8 cellular contexts compared by ENCODE assay signal in genomic region chr12:120257041-120257821, GRCh38. TPM values are rescaled to one million over a fixed set of nuclear protein-coding genes. Genes with fewer than 3 reads are reported as not detected.
A peak's percentile ranks its signal among the peaks of the same experiment; 100 is the strongest.
DNase-seq lines count a peak whose midpoint lies in the region; ATAC-seq and TF ChIP-seq lines count a peak whose summit lies in the region.

No MANE protein-coding gene starts in this region.

- POLR2A ChIA-PET in AG04449 (lab: Yijun Ruan, JAX), result interaction anchor here (1.1 to 3.7 kb wide), 10 partner anchors 8 to 57 kb away, joined by 3 to 50 read pairs (median 14); partner anchors contain the start of genes PXN, RNU4-1, RNU4-2 and RPLP0

- no peak for ATAC-seq in GM21723 (IDR thresholded peaks at IDR 0.05; ENCODE audit: unreplicated experiment)

- 74 to 85% methylated on average over 9 of the region's 9 CpGs for WGBS in mesodermal cell (ENCODE audit: insufficient coverage in 2 of 2), 2 experiments

- H3K4me1 ChIP-seq in mesodermal cell (ENCODE audit: control insufficient read depth, insufficient read depth, low read length, poor library complexity, severe bottlenecking), result peaks cover 20% of the 10 kb centered on the region

- peaks cover 67% of the 10 kb centered on the region for H3K36me3 ChIP-seq in mesodermal cell (ENCODE audit: control insufficient read depth, insufficient read depth, low read length)

- H3K27me3 ChIP-seq in dorsolateral prefrontal cortex, result no peaks in the 10 kb centered on the region

- peak overlapping the region; percentile 9 to 93 (median 83) for H3K27ac ChIP-seq in dorsolateral prefrontal cortex
- H3K27ac ChIP-seq in mesodermal cell (ENCODE audit: low read depth, low read length, severe bottlenecking), result peak overlapping the region; percentile 32

- H3K4me3 ChIP-seq in AG04449 (ENCODE audit: low read depth, low read length), result peak overlapping the region; percentile 29
- peak overlapping the region in 20 of 59 donors; percentile 1 to 43 (median 14) for H3K4me3 ChIP-seq in dorsolateral prefrontal cortex
- H3K4me3 ChIP-seq in mesodermal cell (ENCODE audit: extremely low read depth, insufficient read depth, low read length, poor library complexity, severe bottlenecking), result no peak overlapping the region

- TF ChIP-seq CTCF in AG04449 (IDR thresholded peaks at IDR 0.05; ENCODE audit: insufficient read depth, low read length, missing control alignments), result peak; percentile 13
- TF ChIP-seq CTCF in dorsolateral prefrontal cortex (IDR thresholded peaks at IDR 0.05 in 54 of 56, conservative IDR thresholded peaks at IDR 0.05 in 2 of 56; ENCODE audit: low read depth in 1 of 56, partially characterized antibody in 56 of 56), result peak in 6 of 56 donors; percentile 4 to 22 (median 18)

- H3K9me3 ChIP-seq in mesodermal cell (ENCODE audit: control insufficient read depth, low read length), result no peaks in the 10 kb centered on the region

- DNase-seq in AG04449 (ENCODE audit: low read depth, low spot score), result peak; percentile 65
- DNase-seq in NCI-H2029 treated with DMSO at 0.1 percent for 48 hours (lab: John Stamatoyannopoulos, UW), result peak; percentile 46
- peak in 6 of 10 donors; percentile 29 to 86 (median 49) for DNase-seq in dorsolateral prefrontal cortex
- DNase-seq in activated CD8-positive, alpha-beta memory T cell treated with anti-CD3 and anti-CD28 coated beads, Interleukin-2, amount 50 U/mL, for 48 hours, result no peak
- DNase-seq in NAMALWA (ENCODE audit: low spot score), result no peak
- no peak for DNase-seq in pons (ENCODE audit: low spot score)

- CTCF ChIA-PET in AG04449 (lab: Yijun Ruan, JAX), result interaction anchor here (0.9 to 26.2 kb wide), 6 partner anchors 5 to 66 kb away, joined by 3 to 1066 read pairs (median 208); partner anchors contain the start of genes PXN and RPLP0

- intact Hi-C loops in dorsolateral prefrontal cortex (cut with DNase I), result no loop called here

RNA-seq across cellular contexts. Expression of gene PXN, which starts 8.3 kb away (rescaled TPM):
- total RNA-seq in dorsolateral prefrontal cortex, result 10 to 100 TPM; 15.7 to 57.9 (median 32.8) TPM
- polyA plus RNA-seq in mesodermal cell (2013, experiment 1 of 2), result 85.7 TPM
- 72.4 TPM for polyA plus RNA-seq in mesodermal cell (2013, experiment 2 of 2)

RNA-seq across cellular contexts. Expression of gene RNU4-2, which starts 34.5 kb away (rescaled TPM):
- total RNA-seq in dorsolateral prefrontal cortex, result over 10,000 TPM in 111 of 120 experiments, 1,000 to 10,000 TPM in 9; 2,947 to 35,484 (median 19,179) TPM
- 3,572 TPM for polyA plus RNA-seq in mesodermal cell (2013, experiment 1 of 2)
- polyA plus RNA-seq in mesodermal cell (2013, experiment 2 of 2), result 5,947 TPM

RNA-seq across cellular contexts. Expression of gene RNU4-1, which starts 35.8 kb away (rescaled TPM):
- total RNA-seq in dorsolateral prefrontal cortex, result 1,000 to 10,000 TPM in 110 of 120 experiments, 100 to 1,000 TPM in 10; 125 to 4,648 (median 2,054) TPM
- polyA plus RNA-seq in mesodermal cell (2013, experiment 1 of 2), result 2,740 TPM
- 5,488 TPM for polyA plus RNA-seq in mesodermal cell (2013, experiment 2 of 2)

RNA-seq across cellular contexts. Expression of gene SIRT4, which starts 44.9 kb away (rescaled TPM):
- 10 to 100 TPM in 10 of 120 experiments, 1 to 10 TPM in 110; 1.9 to 15.5 (median 6.3) TPM for total RNA-seq in dorsolateral prefrontal cortex
- polyA plus RNA-seq in mesodermal cell (2013, experiment 1 of 2), result 4.6 TPM
- 2.9 TPM for polyA plus RNA-seq in mesodermal cell (2013, experiment 2 of 2)

RNA-seq across cellular contexts. Expression of gene RPLP0, which starts 56.3 kb away (rescaled TPM):
- total RNA-seq in dorsolateral prefrontal cortex, result 100 to 1,000 TPM; 199 to 446 (median 270) TPM
- polyA plus RNA-seq in mesodermal cell (2013, experiment 1 of 2), result 3,564 TPM
- 3,441 TPM for polyA plus RNA-seq in mesodermal cell (2013, experiment 2 of 2)

Comparison
In these comparisons a context has a peak if more than half of its experiments do, and no peak if none do; other contexts are left out.
1. DNase-seq: peak in AG04449 (single experiment), NCI-H2029 treated with DMSO at 0.1 percent for 48 hours (single experiment) and dorsolateral prefrontal cortex (6 of 10); none in activated CD8-positive, alpha-beta memory T cell treated with anti-CD3 and anti-CD28 coated beads, Interleukin-2, amount 50 U/mL, for 48 hours (single experiment), NAMALWA (single experiment) and pons (single experiment).